In genomic region chrX:119501511-119502148, GRCh38 we compare ENCODE assay signal across 15 cellular contexts. TPM values are rescaled to one million over a fixed set of nuclear protein-coding genes. Genes with fewer than 3 reads are reported as not detected.
A peak's percentile ranks its signal among the peaks of the same experiment; 100 is the strongest.
DNase-seq lines count a peak whose midpoint lies in the region; FAIRE-seq and TF ChIP-seq lines count a peak whose summit lies in the region.
"Had no signal": no experiment of that assay in that cellular context is flagged by ENCODE, and none has a peak within 500 bp of the region (broad histone marks: within the 10 kb centered on the region; RNA-seq: fewer than 3 reads in every experiment).

No MANE protein-coding gene starts in this region.

- no peaks in the 10 kb centered on the region for H3K36me3 ChIP-seq in bronchial epithelial cell (ENCODE audit: control insufficient read depth, insufficient read depth, low read length)
- no peaks in the 10 kb centered on the region for H3K36me3 ChIP-seq in mucosa of stomach (ENCODE audit: control insufficient read depth, insufficient read depth, low read length)
- H3K36me3 ChIP-seq: cardiac muscle cell had no signal

- H3K27me3 ChIP-seq in bronchial epithelial cell (ENCODE audit: control insufficient read depth, insufficient read depth, low read length) (no peaks in the 10 kb centered on the region), mucosa of stomach (ENCODE audit: control insufficient read depth, insufficient read depth, low read length) (no peaks in the 10 kb centered on the region)
- H3K27me3 ChIP-seq: cardiac muscle cell had no signal

- no peaks in the 10 kb centered on the region for H3K9me3 ChIP-seq in mucosa of stomach (ENCODE audit: control insufficient read depth, low read length)
- H3K9me3 ChIP-seq: psoas muscle had no signal

- TF ChIP-seq CTCF in bronchial epithelial cell (IDR thresholded peaks at IDR 0.05; ENCODE audit: insufficient read depth, low read length, severe bottlenecking) = no peak

- H3K4me3 ChIP-seq in bronchial epithelial cell (ENCODE audit: low read depth, low read length) (no peak overlapping the region), mucosa of stomach (ENCODE audit: low read length) (no peak overlapping the region)
- H3K4me3 ChIP-seq: cardiac muscle cell, psoas muscle had no signal

- peak; percentile 50 for DNase-seq in HT-29 (ENCODE audit: low spot score)
- peak; percentile 58 for DNase-seq in bronchial epithelial cell (ENCODE audit: low read depth)
- peak; percentile 55 for DNase-seq in ureter (ENCODE audit: low spot score)
- no peak for DNase-seq in NCI-H1092 treated with DMSO at 0.1 percent for 48 hours (lab: John Stamatoyannopoulos, UW)
- DNase-seq in H4 (ENCODE audit: low spot score) = no peak
- no peak for DNase-seq in T-helper 9 cell
- DNase-seq: activated CD4-positive, alpha-beta memory T cell treated with anti-CD3 and anti-CD28 coated beads for 36 hours; activated naive CD8-positive, alpha-beta T cell treated with anti-CD3 and anti-CD28 coated beads, Interleukin-2, amount 50 U/mL, for 24 hours; effector memory CD4-positive, alpha-beta T cell; left ventricle myocardium superior; NCI-H1105 treated with DMSO at 0.1 percent for 48 hours; psoas muscle; stimulated activated CD4-positive, alpha-beta T cell treated with anti-CD3 and anti-CD28 coated beads, Interleukin-15, amount 100 ng/mL, for 24 hours had no signal

- H3K4me1 ChIP-seq in mucosa of stomach (ENCODE audit: control insufficient read depth, insufficient read depth, low read length) = peaks cover 43% of the 10 kb centered on the region
- H3K4me1 ChIP-seq: psoas muscle had no signal

- H3K9ac ChIP-seq in mucosa of stomach (ENCODE audit: low read length) = peak overlapping the region; percentile 59

- peak; percentile 75 for FAIRE-seq in bronchial epithelial cell (lab: Jason Lieb, UNC)

RNA-seq across cellular contexts. Expression of gene SLC25A5, which starts 33.4 kb away (rescaled TPM):
- total RNA-seq in HT-29 (2014; rRNA removed; shearing (Covaris generic)) = 437 and 452 TPM in 2 replicates
- total RNA-seq in bronchial epithelial cell (486 and 551 TPM in 2 replicates), ureter (243 TPM)
- 399 and 652 TPM in 2 replicates for total RNA-seq in H4 (2014; rRNA removed; shearing (Covaris generic))

Comparison
In these comparisons a context has a peak if more than half of its experiments do, and no peak if none do; other contexts are left out.
1. DNase-seq: peak in HT-29 (single experiment), bronchial epithelial cell (single experiment) and ureter (single experiment); none in NCI-H1092 treated with DMSO at 0.1 percent for 48 hours (single experiment), H4 (single experiment) and T-helper 9 cell (single experiment).